In the genomic region with DNA sequence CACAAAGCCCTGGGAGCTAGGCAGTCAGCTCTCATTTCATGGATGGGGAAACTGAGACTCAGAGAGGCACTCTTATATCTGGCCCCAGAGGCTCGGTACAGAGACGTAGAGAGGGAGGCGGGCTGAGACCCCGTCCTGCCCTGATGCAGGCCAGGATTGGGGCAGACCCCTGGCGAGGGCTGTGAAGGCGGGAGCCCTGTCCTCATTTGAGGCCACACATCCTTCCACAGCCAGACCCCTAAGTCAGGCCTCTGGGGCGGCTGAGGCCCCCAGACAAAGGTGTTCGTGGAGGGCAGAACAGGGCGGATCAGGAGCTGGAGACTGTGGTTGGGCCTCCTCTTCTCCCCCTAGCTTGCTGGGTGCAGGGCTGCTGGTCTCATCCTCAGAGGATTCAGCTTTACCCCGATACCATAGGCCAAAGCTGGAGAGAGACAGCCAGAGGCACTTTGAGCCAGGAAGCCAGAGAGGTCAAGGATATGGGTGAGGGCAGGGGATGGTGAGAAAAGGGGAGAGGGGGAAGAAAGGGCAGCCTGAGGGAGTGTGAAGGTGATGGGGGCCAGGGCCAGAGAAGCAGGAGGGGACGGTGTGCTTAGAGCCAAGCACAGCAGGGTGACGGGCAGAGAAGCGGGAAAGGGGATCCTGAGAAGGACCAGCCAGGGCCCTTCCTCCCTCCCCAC, we compare ENCODE assay signal across 1 cellular context.
TF ChIP-seq lines count a peak whose summit lies in the region.

No MANE protein-coding gene starts in this region.

TF ChIP-seq in K562, 482 proteins besides CTCF, POLR2A, EP300 and RAD21:
- TF ChIP-seq ELF1 (tag; IDR thresholded peaks at IDR 0.05) (no peak), PHB2 (IDR thresholded peaks at IDR 0.05; ENCODE audit: low read depth) (no peak)
- TF ChIP-seq, protein P1, sequence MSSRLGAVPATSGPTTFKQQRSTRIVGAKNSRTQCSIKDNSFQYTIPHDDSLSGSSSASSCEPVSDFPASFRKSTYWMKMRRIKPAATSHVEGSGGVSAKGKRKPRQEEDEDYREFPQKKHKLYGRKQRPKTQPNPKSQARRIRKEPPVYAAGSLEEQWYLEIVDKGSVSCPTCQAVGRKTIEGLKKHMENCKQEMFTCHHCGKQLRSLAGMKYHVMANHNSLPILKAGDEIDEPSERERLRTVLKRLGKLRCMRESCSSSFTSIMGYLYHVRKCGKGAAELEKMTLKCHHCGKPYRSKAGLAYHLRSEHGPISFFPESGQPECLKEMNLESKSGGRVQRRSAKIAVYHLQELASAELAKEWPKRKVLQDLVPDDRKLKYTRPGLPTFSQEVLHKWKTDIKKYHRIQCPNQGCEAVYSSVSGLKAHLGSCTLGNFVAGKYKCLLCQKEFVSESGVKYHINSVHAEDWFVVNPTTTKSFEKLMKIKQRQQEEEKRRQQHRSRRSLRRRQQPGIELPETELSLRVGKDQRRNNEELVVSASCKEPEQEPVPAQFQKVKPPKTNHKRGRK (tag; IDR thresholded peaks at IDR 0.05), result no peak
- TF ChIP-seq, protein P2, sequence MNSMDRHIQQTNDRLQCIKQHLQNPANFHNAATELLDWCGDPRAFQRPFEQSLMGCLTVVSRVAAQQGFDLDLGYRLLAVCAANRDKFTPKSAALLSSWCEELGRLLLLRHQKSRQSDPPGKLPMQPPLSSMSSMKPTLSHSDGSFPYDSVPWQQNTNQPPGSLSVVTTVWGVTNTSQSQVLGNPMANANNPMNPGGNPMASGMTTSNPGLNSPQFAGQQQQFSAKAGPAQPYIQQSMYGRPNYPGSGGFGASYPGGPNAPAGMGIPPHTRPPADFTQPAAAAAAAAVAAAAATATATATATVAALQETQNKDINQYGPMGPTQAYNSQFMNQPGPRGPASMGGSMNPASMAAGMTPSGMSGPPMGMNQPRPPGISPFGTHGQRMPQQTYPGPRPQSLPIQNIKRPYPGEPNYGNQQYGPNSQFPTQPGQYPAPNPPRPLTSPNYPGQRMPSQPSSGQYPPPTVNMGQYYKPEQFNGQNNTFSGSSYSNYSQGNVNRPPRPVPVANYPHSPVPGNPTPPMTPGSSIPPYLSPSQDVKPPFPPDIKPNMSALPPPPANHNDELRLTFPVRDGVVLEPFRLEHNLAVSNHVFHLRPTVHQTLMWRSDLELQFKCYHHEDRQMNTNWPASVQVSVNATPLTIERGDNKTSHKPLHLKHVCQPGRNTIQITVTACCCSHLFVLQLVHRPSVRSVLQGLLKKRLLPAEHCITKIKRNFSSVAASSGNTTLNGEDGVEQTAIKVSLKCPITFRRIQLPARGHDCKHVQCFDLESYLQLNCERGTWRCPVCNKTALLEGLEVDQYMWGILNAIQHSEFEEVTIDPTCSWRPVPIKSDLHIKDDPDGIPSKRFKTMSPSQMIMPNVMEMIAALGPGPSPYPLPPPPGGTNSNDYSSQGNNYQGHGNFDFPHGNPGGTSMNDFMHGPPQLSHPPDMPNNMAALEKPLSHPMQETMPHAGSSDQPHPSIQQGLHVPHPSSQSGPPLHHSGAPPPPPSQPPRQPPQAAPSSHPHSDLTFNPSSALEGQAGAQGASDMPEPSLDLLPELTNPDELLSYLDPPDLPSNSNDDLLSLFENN (IDR thresholded peaks at IDR 0.05; ENCODE audit: low read depth in 2 of 2, low read length in 2 of 2), result no peak
- TF ChIP-seq, protein P3, sequence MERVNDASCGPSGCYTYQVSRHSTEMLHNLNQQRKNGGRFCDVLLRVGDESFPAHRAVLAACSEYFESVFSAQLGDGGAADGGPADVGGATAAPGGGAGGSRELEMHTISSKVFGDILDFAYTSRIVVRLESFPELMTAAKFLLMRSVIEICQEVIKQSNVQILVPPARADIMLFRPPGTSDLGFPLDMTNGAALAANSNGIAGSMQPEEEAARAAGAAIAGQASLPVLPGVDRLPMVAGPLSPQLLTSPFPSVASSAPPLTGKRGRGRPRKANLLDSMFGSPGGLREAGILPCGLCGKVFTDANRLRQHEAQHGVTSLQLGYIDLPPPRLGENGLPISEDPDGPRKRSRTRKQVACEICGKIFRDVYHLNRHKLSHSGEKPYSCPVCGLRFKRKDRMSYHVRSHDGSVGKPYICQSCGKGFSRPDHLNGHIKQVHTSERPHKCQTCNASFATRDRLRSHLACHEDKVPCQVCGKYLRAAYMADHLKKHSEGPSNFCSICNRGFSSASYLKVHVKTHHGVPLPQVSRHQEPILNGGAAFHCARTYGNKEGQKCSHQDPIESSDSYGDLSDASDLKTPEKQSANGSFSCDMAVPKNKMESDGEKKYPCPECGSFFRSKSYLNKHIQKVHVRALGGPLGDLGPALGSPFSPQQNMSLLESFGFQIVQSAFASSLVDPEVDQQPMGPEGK (CRISPR knock-in tag; IDR thresholded peaks at IDR 0.05; ENCODE audit: borderline replicate concordance), result no peak
- TF ChIP-seq, protein P4, sequence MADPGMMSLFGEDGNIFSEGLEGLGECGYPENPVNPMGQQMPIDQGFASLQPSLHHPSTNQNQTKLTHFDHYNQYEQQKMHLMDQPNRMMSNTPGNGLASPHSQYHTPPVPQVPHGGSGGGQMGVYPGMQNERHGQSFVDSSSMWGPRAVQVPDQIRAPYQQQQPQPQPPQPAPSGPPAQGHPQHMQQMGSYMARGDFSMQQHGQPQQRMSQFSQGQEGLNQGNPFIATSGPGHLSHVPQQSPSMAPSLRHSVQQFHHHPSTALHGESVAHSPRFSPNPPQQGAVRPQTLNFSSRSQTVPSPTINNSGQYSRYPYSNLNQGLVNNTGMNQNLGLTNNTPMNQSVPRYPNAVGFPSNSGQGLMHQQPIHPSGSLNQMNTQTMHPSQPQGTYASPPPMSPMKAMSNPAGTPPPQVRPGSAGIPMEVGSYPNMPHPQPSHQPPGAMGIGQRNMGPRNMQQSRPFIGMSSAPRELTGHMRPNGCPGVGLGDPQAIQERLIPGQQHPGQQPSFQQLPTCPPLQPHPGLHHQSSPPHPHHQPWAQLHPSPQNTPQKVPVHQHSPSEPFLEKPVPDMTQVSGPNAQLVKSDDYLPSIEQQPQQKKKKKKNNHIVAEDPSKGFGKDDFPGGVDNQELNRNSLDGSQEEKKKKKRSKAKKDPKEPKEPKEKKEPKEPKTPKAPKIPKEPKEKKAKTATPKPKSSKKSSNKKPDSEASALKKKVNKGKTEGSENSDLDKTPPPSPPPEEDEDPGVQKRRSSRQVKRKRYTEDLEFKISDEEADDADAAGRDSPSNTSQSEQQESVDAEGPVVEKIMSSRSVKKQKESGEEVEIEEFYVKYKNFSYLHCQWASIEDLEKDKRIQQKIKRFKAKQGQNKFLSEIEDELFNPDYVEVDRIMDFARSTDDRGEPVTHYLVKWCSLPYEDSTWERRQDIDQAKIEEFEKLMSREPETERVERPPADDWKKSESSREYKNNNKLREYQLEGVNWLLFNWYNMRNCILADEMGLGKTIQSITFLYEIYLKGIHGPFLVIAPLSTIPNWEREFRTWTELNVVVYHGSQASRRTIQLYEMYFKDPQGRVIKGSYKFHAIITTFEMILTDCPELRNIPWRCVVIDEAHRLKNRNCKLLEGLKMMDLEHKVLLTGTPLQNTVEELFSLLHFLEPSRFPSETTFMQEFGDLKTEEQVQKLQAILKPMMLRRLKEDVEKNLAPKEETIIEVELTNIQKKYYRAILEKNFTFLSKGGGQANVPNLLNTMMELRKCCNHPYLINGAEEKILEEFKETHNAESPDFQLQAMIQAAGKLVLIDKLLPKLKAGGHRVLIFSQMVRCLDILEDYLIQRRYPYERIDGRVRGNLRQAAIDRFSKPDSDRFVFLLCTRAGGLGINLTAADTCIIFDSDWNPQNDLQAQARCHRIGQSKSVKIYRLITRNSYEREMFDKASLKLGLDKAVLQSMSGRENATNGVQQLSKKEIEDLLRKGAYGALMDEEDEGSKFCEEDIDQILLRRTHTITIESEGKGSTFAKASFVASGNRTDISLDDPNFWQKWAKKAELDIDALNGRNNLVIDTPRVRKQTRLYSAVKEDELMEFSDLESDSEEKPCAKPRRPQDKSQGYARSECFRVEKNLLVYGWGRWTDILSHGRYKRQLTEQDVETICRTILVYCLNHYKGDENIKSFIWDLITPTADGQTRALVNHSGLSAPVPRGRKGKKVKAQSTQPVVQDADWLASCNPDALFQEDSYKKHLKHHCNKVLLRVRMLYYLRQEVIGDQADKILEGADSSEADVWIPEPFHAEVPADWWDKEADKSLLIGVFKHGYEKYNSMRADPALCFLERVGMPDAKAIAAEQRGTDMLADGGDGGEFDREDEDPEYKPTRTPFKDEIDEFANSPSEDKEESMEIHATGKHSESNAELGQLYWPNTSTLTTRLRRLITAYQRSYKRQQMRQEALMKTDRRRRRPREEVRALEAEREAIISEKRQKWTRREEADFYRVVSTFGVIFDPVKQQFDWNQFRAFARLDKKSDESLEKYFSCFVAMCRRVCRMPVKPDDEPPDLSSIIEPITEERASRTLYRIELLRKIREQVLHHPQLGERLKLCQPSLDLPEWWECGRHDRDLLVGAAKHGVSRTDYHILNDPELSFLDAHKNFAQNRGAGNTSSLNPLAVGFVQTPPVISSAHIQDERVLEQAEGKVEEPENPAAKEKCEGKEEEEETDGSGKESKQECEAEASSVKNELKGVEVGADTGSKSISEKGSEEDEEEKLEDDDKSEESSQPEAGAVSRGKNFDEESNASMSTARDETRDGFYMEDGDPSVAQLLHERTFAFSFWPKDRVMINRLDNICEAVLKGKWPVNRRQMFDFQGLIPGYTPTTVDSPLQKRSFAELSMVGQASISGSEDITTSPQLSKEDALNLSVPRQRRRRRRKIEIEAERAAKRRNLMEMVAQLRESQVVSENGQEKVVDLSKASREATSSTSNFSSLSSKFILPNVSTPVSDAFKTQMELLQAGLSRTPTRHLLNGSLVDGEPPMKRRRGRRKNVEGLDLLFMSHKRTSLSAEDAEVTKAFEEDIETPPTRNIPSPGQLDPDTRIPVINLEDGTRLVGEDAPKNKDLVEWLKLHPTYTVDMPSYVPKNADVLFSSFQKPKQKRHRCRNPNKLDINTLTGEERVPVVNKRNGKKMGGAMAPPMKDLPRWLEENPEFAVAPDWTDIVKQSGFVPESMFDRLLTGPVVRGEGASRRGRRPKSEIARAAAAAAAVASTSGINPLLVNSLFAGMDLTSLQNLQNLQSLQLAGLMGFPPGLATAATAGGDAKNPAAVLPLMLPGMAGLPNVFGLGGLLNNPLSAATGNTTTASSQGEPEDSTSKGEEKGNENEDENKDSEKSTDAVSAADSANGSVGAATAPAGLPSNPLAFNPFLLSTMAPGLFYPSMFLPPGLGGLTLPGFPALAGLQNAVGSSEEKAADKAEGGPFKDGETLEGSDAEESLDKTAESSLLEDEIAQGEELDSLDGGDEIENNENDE (IDR thresholded peaks at IDR 0.05; ENCODE audit: low read depth, low read length), result no peak
